In genomic region chr10:9305018-9305655, GRCh38 we compare ENCODE assay signal across 9 cellular contexts.
DNase-seq lines count a peak whose midpoint lies in the region; ATAC-seq and TF ChIP-seq lines count a peak whose summit lies in the region.
"Had no signal": no experiment of that assay in that cellular context is flagged by ENCODE, and none has a peak within 500 bp of the region (broad histone marks: within the 10 kb centered on the region; RNA-seq: fewer than 3 reads in every experiment).

No MANE protein-coding gene starts in this region.

- H3K27me3 ChIP-seq in mammary epithelial cell (ENCODE audit: insufficient read depth, low read length) (no peaks in the 10 kb centered on the region), colonic mucosa (no peaks in the 10 kb centered on the region)

- no peaks in the 10 kb centered on the region for H3K4me1 ChIP-seq in mammary epithelial cell (ENCODE audit: insufficient read depth, low read length)
- no peaks in the 10 kb centered on the region for H3K4me1 ChIP-seq in colonic mucosa

- no peak overlapping the region for H3K9ac ChIP-seq in mammary epithelial cell (ENCODE audit: insufficient read depth, low read length)
- H3K9ac ChIP-seq in colonic mucosa (ENCODE audit: low read depth in 2 of 2, low read length in 2 of 2): no peak overlapping the region

- CTCF ChIA-PET in mammary epithelial cell (lab: Charles Lee; ENCODE audit: low non-redundant PET): no interaction called here

- 36% methylated on average over 6 of the region's 6 CpGs for whole genome bisulfite sequencing in mammary epithelial cell (ENCODE audit: low coverage, missing lambda C conversion rate)

- no peak overlapping the region for H3K4me3 Mint-ChIP-seq in nephron

- peaks cover 52% of the 10 kb centered on the region for H3K27me3 Mint-ChIP-seq in nephron (ENCODE audit: low read depth)

- no peaks in the 10 kb centered on the region for H3K36me3 Mint-ChIP-seq in nephron (ENCODE audit: low read depth)

- H3K9me3 ChIP-seq in mammary epithelial cell (replicated peaks; ENCODE audit: insufficient read depth, low read length): no peaks in the 10 kb centered on the region
- no peaks in the 10 kb centered on the region for H3K9me3 ChIP-seq in colonic mucosa

- BruUV-seq in mammary epithelial cell (replicated peaks; lab: Mats Ljungman, UMichigan): no TSS peak

- H3K4me3 ChIP-seq in mammary epithelial cell (replicated peaks in 1 of 3; ENCODE audit: insufficient read depth in 1 of 3, low read depth in 2 of 3, low read length in 3 of 3): no peak overlapping the region
- no peak overlapping the region for H3K4me3 ChIP-seq in colonic mucosa

- no peak for ATAC-seq in GM21825 (IDR thresholded peaks at IDR 0.05; ENCODE audit: unreplicated experiment)
- no peak for ATAC-seq in HG02642 (IDR thresholded peaks at IDR 0.05; ENCODE audit: poor library complexity, unreplicated experiment)

- H3K27ac ChIP-seq in mammary epithelial cell (ENCODE audit: insufficient read depth, low read depth, low read length) (no peak overlapping the region), colonic mucosa (no peak overlapping the region)

- no peaks in the 10 kb centered on the region for H3K4me1 Mint-ChIP-seq in nephron

- intact Hi-C loops in mammary epithelial cell (cut with micrococcal nuclease) (loop anchor here (1.0 to 10.0 kb wide), 3 partner anchors 330 to 1890 kb away; partner anchors contain the start of gene SFMBT2), colonic mucosa (cut with DNase I) (loop anchor here (10.0 kb wide), 2 partner anchors 1430 to 1550 kb away; no protein-coding TSS in a partner anchor)

- H3K27ac Mint-ChIP-seq in nephron: no peak overlapping the region

- no peak overlapping the region for H2AFZ ChIP-seq in mammary epithelial cell (ENCODE audit: low read depth, low read length)

- no peaks in the 10 kb centered on the region for H3K9me3 Mint-ChIP-seq in nephron

- H3K36me3 ChIP-seq in mammary epithelial cell (ENCODE audit: insufficient read depth, low read length): no peaks in the 10 kb centered on the region
- no peaks in the 10 kb centered on the region for H3K36me3 ChIP-seq in colonic mucosa

- dilution Hi-C loops in mammary epithelial cell (cut with HindIII; ENCODE audit: low sequenced_read_pairs): no loop called here

- no peaks in the 10 kb centered on the region for H3K79me2 ChIP-seq in mammary epithelial cell (ENCODE audit: insufficient read depth, low read length)

- TF ChIP-seq CTCF in mammary epithelial cell (conservative IDR thresholded peaks at IDR 0.05 in 1 of 2, IDR thresholded peaks at IDR 0.05 in 1 of 2; ENCODE audit: extremely low read depth in 1 of 2, insufficient read depth in 1 of 2, low read depth in 1 of 2, low read length in 2 of 2): peak; percentile 36 to 50
- TF ChIP-seq CTCF in nephron (IDR thresholded peaks at IDR 0.05; ENCODE audit: unreplicated experiment in 3 of 3): peak; percentile 54 to 69 (median 55)
- TF ChIP-seq CTCF in colonic mucosa (IDR thresholded peaks at IDR 0.05): no peak

- no peaks in the 10 kb centered on the region for H4K20me1 ChIP-seq in mammary epithelial cell (ENCODE audit: insufficient read depth, low read length)

- DNase-seq in ELR (ENCODE audit: low read depth) (peak; percentile 17), Kasumi-1 (lab: John Stamatoyannopoulos, UW) (peak; percentile 62 to 68), mammary epithelial cell (no peak), colonic mucosa (no peak), COLO668 (lab: John Stamatoyannopoulos, UW; ENCODE audit: unreplicated experiment) (no peak)
- DNase-seq: activated T-cell treated with anti-CD3 and anti-CD28 coated beads for 4 hours had no signal

- in situ Hi-C loops in mammary epithelial cell (cut with MboI; ENCODE audit: low sequenced_read_pairs in 2 of 2): loop anchor here in 1 of 2 donors (10.0 to 25.0 kb wide), 2 partner anchors 1443 to 1780 kb away; no protein-coding TSS in a partner anchor

- no peak overlapping the region for H3K4me2 ChIP-seq in mammary epithelial cell (ENCODE audit: insufficient read depth, low read depth, low read length)

Comparison
In these comparisons a context has a peak if more than half of its experiments do, and no peak if none do; other contexts are left out.
1. DNase-seq: peak in ELR (single experiment) and Kasumi-1 (2 of 2); none in mammary epithelial cell (single experiment), colonic mucosa (single experiment) and COLO668 (single experiment).